In genomic region chr1:1307908-1308755, GRCh38 we compare ENCODE assay signal across 8 cellular contexts. TPM values are rescaled to one million over a fixed set of nuclear protein-coding genes. Genes with fewer than 3 reads are reported as not detected.
DNase-seq lines count a peak whose midpoint lies in the region; TF ChIP-seq lines count a peak whose summit lies in the region.

ACAP3 (minus strand) TSS chr1:1307930; CDS start chr1:1307815, 115 bp downstream.
PUSL1 (plus strand) TSS chr1:1308597; CDS start chr1:1308644, 47 bp downstream.

- H3K4me1 ChIP-seq in Loucy (ENCODE audit: insufficient read depth, low read length, poor library complexity, severe bottlenecking) (peaks cover 30% of the 10 kb centered on the region), neuron (ENCODE audit: insufficient read depth, low read length) (peaks cover 43% of the 10 kb centered on the region)

- peak; percentile 91 for DNase-seq in EH (ENCODE audit: low read depth)
- peak; percentile 90 for DNase-seq in H4 (ENCODE audit: low spot score)
- DNase-seq in SIG-M5 (lab: John Stamatoyannopoulos, UW) = peak; percentile 55
- DNase-seq in activated gamma-delta T cell (lab: John Stamatoyannopoulos, UW) = peak; percentile 88
- DNase-seq in foreskin fibroblast = peak; percentile 93 to 97
- peak; percentile 87 for DNase-seq in stromal cell of bone marrow (ENCODE audit: low read depth)

- H3K4me3 ChIP-seq in Loucy (ENCODE audit: low read length, poor library complexity, severe bottlenecking) (peak within 1 kb of the TSS; percentile 98), foreskin fibroblast (ENCODE audit: low read depth in 1 of 2, low read length in 2 of 2) (peak within 1 kb of the TSS; percentile 80 to 84), neuron (ENCODE audit: low read length) (peak within 1 kb of the TSS; percentile 73)

- TF ChIP-seq CTCF in Loucy (conservative IDR thresholded peaks at IDR 0.05; ENCODE audit: low read length) (no peak), foreskin fibroblast (IDR thresholded peaks at IDR 0.05; ENCODE audit: low read depth, low read length) (no peak)

- peak within 1 kb of the TSS; percentile 99 for H2AFZ ChIP-seq in Loucy (ENCODE audit: low read length)
- peak within 1 kb of the TSS; percentile 86 for H2AFZ ChIP-seq in neuron (ENCODE audit: low read depth, low read length)

- no peaks in the 10 kb centered on the region for H3K27me3 ChIP-seq in Loucy (ENCODE audit: insufficient read depth, low read length, poor library complexity, severe bottlenecking)
- no peaks in the 10 kb centered on the region for H3K27me3 ChIP-seq in neuron (ENCODE audit: insufficient read depth, low read length)

- H3K9me3 ChIP-seq in Loucy (ENCODE audit: insufficient read depth, low read depth, low read length) (no peaks in the 10 kb centered on the region), neuron (ENCODE audit: low read length) (no peaks in the 10 kb centered on the region)

- peak within 1 kb of the TSS; percentile 87 for H3K4me2 ChIP-seq in Loucy (ENCODE audit: low read depth, low read length, poor library complexity, severe bottlenecking)

- peaks cover 33% of the 10 kb centered on the region for H4K20me1 ChIP-seq in Loucy (ENCODE audit: insufficient read depth, low read length, poor library complexity, severe bottlenecking)

- H3K36me3 ChIP-seq in Loucy (ENCODE audit: insufficient read depth, low read length) (peaks cover 18% of the 10 kb centered on the region; the same call in 1 of the 2 replicates), neuron (ENCODE audit: insufficient read depth, low read length) (peaks cover 34% of the 10 kb centered on the region)

- H3K9ac ChIP-seq in Loucy (ENCODE audit: low read depth, low read length, poor library complexity, severe bottlenecking) = peak within 1 kb of the TSS; percentile 96

- H3F3A ChIP-seq in Loucy (ENCODE audit: low read depth) = no peaks in the 10 kb centered on the region; the same call in 1 of the 2 replicates

- peaks cover 37% of the 10 kb centered on the region for H3K79me2 ChIP-seq in Loucy (ENCODE audit: insufficient read depth, low read length)

- H3K9me2 ChIP-seq in Loucy (replicated peaks; ENCODE audit: low read depth, low read length) = no peaks in the 10 kb centered on the region

RNA-seq across cellular contexts. Expression of gene ACAP3, which starts in this region (rescaled TPM):
- total RNA-seq in H4 (2014; rRNA removed; shearing (Covaris generic)) = 10.6 and 16.6 TPM in 2 replicates

RNA-seq across cellular contexts. Expression of gene PUSL1, which starts in this region (rescaled TPM):
- total RNA-seq in H4 (2014; rRNA removed; shearing (Covaris generic)) = 24.7 and 29.3 TPM in 2 replicates

Comparison
In these comparisons a context has a peak if more than half of its experiments do, and no peak if none do; other contexts are left out.
1. Peak in every context shown above with its lines: DNase-seq and H3K4me3 ChIP-seq.